11 cellular contexts compared by ENCODE assay signal in the genomic region with DNA sequence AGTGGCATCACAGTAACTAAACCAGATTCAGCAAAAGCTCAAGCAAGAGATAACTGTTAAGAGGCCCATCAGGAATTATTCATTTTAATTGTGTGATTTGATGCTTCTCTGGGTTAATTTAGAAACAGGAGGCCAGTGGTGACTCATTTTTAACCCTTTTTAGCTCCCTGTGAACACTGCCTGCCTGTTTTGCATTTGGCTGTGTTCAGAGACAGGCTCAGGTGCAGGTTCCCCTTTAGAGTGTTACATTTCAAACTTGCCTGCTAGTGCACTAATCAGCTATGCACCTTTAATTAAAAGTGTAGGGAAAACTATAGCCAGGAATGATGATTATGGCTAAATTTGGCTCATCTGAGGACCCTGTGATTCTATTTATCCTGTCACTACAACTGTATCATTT. TPM values are rescaled to one million over a fixed set of nuclear protein-coding genes. Genes with fewer than 3 reads are reported as not detected.
DNase-seq lines count a peak whose midpoint lies in the region; ATAC-seq and TF ChIP-seq lines count a peak whose summit lies in the region.
"Had no signal": no experiment of that assay in that cellular context is flagged by ENCODE, and none has a peak within 500 bp of the region (broad histone marks: within the 10 kb centered on the region; RNA-seq: fewer than 3 reads in every experiment).

No MANE protein-coding gene starts in this region.

- no peak for TF ChIP-seq CTCF in GM10266 (IDR thresholded peaks at IDR 0.05; ENCODE audit: control insufficient read depth, insufficient read depth, low read depth, missing control alignments)
- no peak for TF ChIP-seq CTCF in upper lobe of left lung (IDR thresholded peaks at IDR 0.05)

- no peak overlapping the region for H2BK120ac ChIP-seq in neuronal stem cell (ENCODE audit: low read depth, low read length)

- H3K4me1 ChIP-seq in neuronal stem cell (ENCODE audit: control insufficient read depth in 2 of 2, insufficient read depth in 1 of 2, low read depth in 1 of 2, low read length in 2 of 2), result no peaks in the 10 kb centered on the region
- H3K4me1 ChIP-seq in upper lobe of left lung, result peaks cover under 1 to 27% (median 10%) of the 10 kb centered on the region in 4 donors

- no peak for TF ChIP-seq EP300 in upper lobe of left lung (IDR thresholded peaks at IDR 0.05)

- H3K79me1 ChIP-seq in neuronal stem cell (ENCODE audit: low read depth, low read length), result no peaks in the 10 kb centered on the region

- H3K14ac ChIP-seq in neuronal stem cell (ENCODE audit: low read length), result no peak overlapping the region

- peak; percentile 55 for ATAC-seq in GM18907 (IDR thresholded peaks at IDR 0.05; ENCODE audit: unreplicated experiment)
- ATAC-seq in HG02870 (IDR thresholded peaks at IDR 0.05; ENCODE audit: unreplicated experiment), result peak; percentile 60
- ATAC-seq in upper lobe of left lung (ENCODE audit: low FRiP score in 2 of 2), result no peak

- H3K27ac ChIP-seq in neuronal stem cell (replicated peaks; ENCODE audit: low read length), result no peak overlapping the region
- H3K27ac ChIP-seq in upper lobe of left lung, result no peak overlapping the region
- H3K27ac ChIP-seq: SK-N-MC had no signal

- H3K9ac ChIP-seq in neuronal stem cell (ENCODE audit: low read depth, low read length, poor library complexity), result no peak overlapping the region

- H3K18ac ChIP-seq in neuronal stem cell (ENCODE audit: low read length), result no peak overlapping the region

- no peak overlapping the region for H3K4me3 ChIP-seq in neuronal stem cell (ENCODE audit: low read length in 2 of 2)
- no peak overlapping the region for H3K4me3 ChIP-seq in upper lobe of left lung
- H3K4me3 ChIP-seq: SK-N-MC had no signal

- H3K4ac ChIP-seq in neuronal stem cell (ENCODE audit: low read length), result no peak overlapping the region

- H3K27me3 ChIP-seq in neuronal stem cell (ENCODE audit: control insufficient read depth in 3 of 3, insufficient read depth in 3 of 3, low read depth in 1 of 3, low read length in 3 of 3), result no peaks in the 10 kb centered on the region
- H3K27me3 ChIP-seq in upper lobe of left lung, result no peaks in the 10 kb centered on the region

- H2BK12ac ChIP-seq in neuronal stem cell (ENCODE audit: low read length), result no peak overlapping the region

- H3K36me3 ChIP-seq in neuronal stem cell (replicated peaks in 1 of 2; ENCODE audit: control insufficient read depth in 2 of 2, insufficient read depth in 2 of 2, low read length in 2 of 2), result no peaks in the 10 kb centered on the region
- no peaks in the 10 kb centered on the region for H3K36me3 ChIP-seq in upper lobe of left lung

- H3K4me2 ChIP-seq in neuronal stem cell (ENCODE audit: insufficient read depth, low read length, poor library complexity, severe bottlenecking), result no peak overlapping the region

- H4K91ac ChIP-seq in neuronal stem cell (ENCODE audit: low read depth, low read length, poor library complexity), result no peak overlapping the region

- H4K8ac ChIP-seq in neuronal stem cell (ENCODE audit: low read depth, low read length), result no peak overlapping the region

- H3K9me3 ChIP-seq in neuronal stem cell (replicated peaks in 1 of 2; ENCODE audit: control insufficient read depth in 2 of 2, insufficient read depth in 1 of 2, low read depth in 1 of 2, low read length in 2 of 2) (no peaks in the 10 kb centered on the region), upper lobe of left lung (no peaks in the 10 kb centered on the region)

- TF ChIP-seq POLR2A in upper lobe of left lung (IDR thresholded peaks at IDR 0.05), result no peak

- no peak overlapping the region for H2AFZ ChIP-seq in neuronal stem cell (ENCODE audit: low read length)

- H3K23ac ChIP-seq in neuronal stem cell (ENCODE audit: low read depth, low read length, poor library complexity), result no peak overlapping the region

- no peak overlapping the region for H2AK5ac ChIP-seq in neuronal stem cell (ENCODE audit: low read depth, low read length)

- no peak overlapping the region for H2BK5ac ChIP-seq in neuronal stem cell (ENCODE audit: low read length)

- H2BK15ac ChIP-seq in neuronal stem cell (ENCODE audit: low read length), result no peak overlapping the region

- DNase-seq in GM10266 (ENCODE audit: extremely low spot score) (peak; percentile 37), RKO (ENCODE audit: low spot score) (peak; percentile 39), mucosa of gallbladder (ENCODE audit: low spot score) (no peak), neuronal stem cell (ENCODE audit: low spot score) (no peak), NOMO-1 (lab: John Stamatoyannopoulos, UW; ENCODE audit: unreplicated experiment in 2 of 2) (no peak), upper lobe of left lung (no peak)
- DNase-seq: activated naive CD4-positive, alpha-beta T cell treated with Interleukin-2 at 50 U/mL for 16 hours; erythroblast had no signal

RNA-seq across cellular contexts. Expression of gene STAMBPL1, which starts 6.5 kb away (rescaled TPM):
- total RNA-seq in mucosa of gallbladder (6.8 TPM), upper lobe of left lung (10 to 100 TPM in 2 of 6 donors, 1 to 10 TPM in 4; 4.9 to 69.1 (median 7.0) TPM)
- polyA plus RNA-seq in neuronal stem cell (2013, experiment 1 of 2), result 0.82 TPM
- 0.61 TPM for polyA plus RNA-seq in neuronal stem cell (2013, experiment 2 of 2)

RNA-seq across cellular contexts. Expression of gene ANKRD22, which starts 34.9 kb away (rescaled TPM):
- total RNA-seq in mucosa of gallbladder (11.6 TPM), upper lobe of left lung (1 to 10 TPM in 2 of 6 donors, under 1 TPM in 2, not detected in 2; 0.30 to 1.9 (median 1.1) TPM)
- not detected for polyA plus RNA-seq in neuronal stem cell (2013, experiment 1 of 2)
- not detected for polyA plus RNA-seq in neuronal stem cell (2013, experiment 2 of 2)

Comparison
In these comparisons a context has a peak if more than half of its experiments do, and no peak if none do; other contexts are left out.
1. DNase-seq: peak in GM10266 (single experiment) and RKO (single experiment); none in mucosa of gallbladder (single experiment), neuronal stem cell (single experiment), NOMO-1 (0 of 2) and upper lobe of left lung (0 of 2).
2. ATAC-seq: peak in GM18907 (single experiment) and HG02870 (single experiment); none in upper lobe of left lung (0 of 2).